Comparison of ENCODE assay signal across 8 cellular contexts in the genomic region with DNA sequence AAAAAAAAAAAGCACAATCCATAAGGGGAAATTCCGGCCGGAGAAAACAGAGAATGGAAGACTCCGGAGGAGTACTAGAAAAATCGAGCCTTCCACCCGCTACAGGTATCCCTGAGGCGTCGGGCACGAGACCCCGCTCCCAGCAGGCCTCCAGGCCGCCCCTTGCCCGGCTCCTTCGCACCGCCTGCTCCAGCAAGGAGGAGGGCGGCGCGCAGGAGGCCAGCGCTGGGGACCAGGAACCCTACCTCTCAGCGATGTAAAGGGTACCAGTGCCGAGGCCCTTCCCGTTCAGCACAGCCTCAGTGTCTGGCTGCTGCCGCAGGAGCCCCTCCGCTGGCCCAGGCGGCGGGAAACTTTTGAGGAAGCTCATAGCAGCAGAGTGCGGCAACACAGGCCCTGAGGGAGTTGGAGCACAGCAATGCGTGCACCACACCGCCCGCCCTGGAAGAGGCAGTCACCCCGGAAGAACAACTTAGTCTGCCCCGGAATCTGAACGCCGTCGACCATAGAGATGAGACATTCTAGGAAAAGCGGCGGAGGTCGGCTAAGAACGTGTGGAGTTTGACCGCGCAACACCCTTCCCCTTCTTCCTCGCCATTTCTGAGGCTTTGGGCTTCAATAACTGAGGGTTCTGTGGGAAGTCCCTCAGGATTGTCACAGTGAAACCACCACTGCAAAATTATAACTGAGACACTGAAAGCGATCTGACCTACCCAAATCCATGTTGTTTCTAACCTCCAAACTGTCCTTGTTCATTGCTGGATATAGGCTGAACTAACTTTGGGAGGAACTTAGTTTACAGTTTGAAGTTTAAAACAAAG. TPM values are rescaled to one million over a fixed set of nuclear protein-coding genes. Genes with fewer than 3 reads are reported as not detected.
DNase-seq lines count a peak whose midpoint lies in the region; FAIRE-seq and TF ChIP-seq lines count a peak whose summit lies in the region.

CLNS1A (minus strand) TSS at position 450 of the 821 bp plus-strand sequence; CDS start at position 370, 80 bp downstream.

- no peaks in the 10 kb centered on the region for H3F3A ChIP-seq in MM.1S (ENCODE audit: insufficient read depth, low read length)

- H3K4me3 ChIP-seq in HAP-1, result peak within 1 kb of the TSS; percentile 97
- peak within 1 kb of the TSS; percentile 89 for H3K4me3 ChIP-seq in MM.1S (ENCODE audit: low read length)
- peak within 1 kb of the TSS; percentile 75 for H3K4me3 ChIP-seq in SJCRH30
- peak within 1 kb of the TSS; percentile 94 to 95 for H3K4me3 ChIP-seq in neuronal stem cell (ENCODE audit: low read length in 2 of 2)

- H2BK15ac ChIP-seq in neuronal stem cell (ENCODE audit: low read length), result no peak within 1 kb of the TSS

- H3K27me3 ChIP-seq in HAP-1 (ENCODE audit: low read depth) (no peaks in the 10 kb centered on the region), MM.1S (replicated peaks; ENCODE audit: insufficient read depth, low read length) (no peaks in the 10 kb centered on the region), SJCRH30 (no peaks in the 10 kb centered on the region), neuronal stem cell (ENCODE audit: control insufficient read depth in 3 of 3, insufficient read depth in 3 of 3, low read depth in 1 of 3, low read length in 3 of 3) (no peaks in the 10 kb centered on the region)

- no peak within 1 kb of the TSS for H2BK5ac ChIP-seq in neuronal stem cell (ENCODE audit: low read length)

- H2BK12ac ChIP-seq in neuronal stem cell (ENCODE audit: low read length), result no peak within 1 kb of the TSS

- H3K79me1 ChIP-seq in neuronal stem cell (ENCODE audit: low read depth, low read length), result peaks cover 10% of the 10 kb centered on the region

- no peak within 1 kb of the TSS for H2BK120ac ChIP-seq in neuronal stem cell (ENCODE audit: low read depth, low read length)

- peak within 1 kb of the TSS; percentile 62 for H3K4me2 ChIP-seq in MM.1S (ENCODE audit: low read depth, low read length)
- H3K4me2 ChIP-seq in neuronal stem cell (ENCODE audit: insufficient read depth, low read length, poor library complexity, severe bottlenecking), result peak within 1 kb of the TSS; percentile 75

- H3K14ac ChIP-seq in neuronal stem cell (ENCODE audit: low read length), result no peak within 1 kb of the TSS

- no peak within 1 kb of the TSS for H3K4ac ChIP-seq in neuronal stem cell (ENCODE audit: low read length)

- in situ Hi-C loops in HAP-1 (cut with MboI; ENCODE audit: low sequenced_read_pairs), result no loop called here

- H4K8ac ChIP-seq in neuronal stem cell (ENCODE audit: low read depth, low read length), result peak within 1 kb of the TSS; percentile 74

- H3K27ac ChIP-seq in MM.1S (ENCODE audit: low read length), result peak within 1 kb of the TSS; percentile 34; the same call in 1 of the 2 replicates
- peak within 1 kb of the TSS; percentile 64 for H3K27ac ChIP-seq in SJCRH30
- peak within 1 kb of the TSS; percentile 77 for H3K27ac ChIP-seq in neuronal stem cell (replicated peaks; ENCODE audit: low read length)

- no peaks in the 10 kb centered on the region for H3K9me2 ChIP-seq in MM.1S (replicated peaks; ENCODE audit: insufficient read depth, low read length)

- peaks cover 49% of the 10 kb centered on the region for H3K79me2 ChIP-seq in MM.1S (ENCODE audit: low read length)

- H3K9ac ChIP-seq in ES-I3 (ENCODE audit: low read depth, low read length), result peak within 1 kb of the TSS; percentile 89
- H3K9ac ChIP-seq in MM.1S (ENCODE audit: low read length), result peak within 1 kb of the TSS; percentile 92
- H3K9ac ChIP-seq in neuronal stem cell (ENCODE audit: low read depth, low read length, poor library complexity), result peak within 1 kb of the TSS; percentile 91

- no peak within 1 kb of the TSS for H2AK5ac ChIP-seq in neuronal stem cell (ENCODE audit: low read depth, low read length)

- WGBS in neuronal stem cell (ENCODE audit: extremely low coverage in 2 of 2, insufficient read length in 2 of 2, insufficient replicate concordance in 1 of 2), 2 donors, result no CpG with 5 or more reads among the region's 41 CpGs

- no peak within 1 kb of the TSS for H4K91ac ChIP-seq in neuronal stem cell (ENCODE audit: low read depth, low read length, poor library complexity)

- no peaks in the 10 kb centered on the region for H3K4me1 ChIP-seq in ES-I3 (ENCODE audit: insufficient read depth, low read length)
- peaks cover 14% of the 10 kb centered on the region for H3K4me1 ChIP-seq in HAP-1
- H3K4me1 ChIP-seq in MM.1S (ENCODE audit: low read length), result peaks cover 7% of the 10 kb centered on the region
- H3K4me1 ChIP-seq in SJCRH30, result no peaks in the 10 kb centered on the region
- peaks cover 5 to 6% of the 10 kb centered on the region in 2 donors for H3K4me1 ChIP-seq in neuronal stem cell (ENCODE audit: control insufficient read depth in 2 of 2, insufficient read depth in 1 of 2, low read depth in 1 of 2, low read length in 2 of 2)

- no peaks in the 10 kb centered on the region for H3K36me3 ChIP-seq in ES-I3 (ENCODE audit: insufficient read depth, low read length)
- H3K36me3 ChIP-seq in HAP-1 (replicated peaks), result peaks cover 6% of the 10 kb centered on the region
- H3K36me3 ChIP-seq in MM.1S (replicated peaks; ENCODE audit: insufficient read depth, low read length), result no peaks in the 10 kb centered on the region
- H3K36me3 ChIP-seq in SJCRH30, result peaks cover 10% of the 10 kb centered on the region
- peaks cover 3 to 27% of the 10 kb centered on the region in 2 donors for H3K36me3 ChIP-seq in neuronal stem cell (replicated peaks in 1 of 2; ENCODE audit: control insufficient read depth in 2 of 2, insufficient read depth in 2 of 2, low read length in 2 of 2)

- peak within 1 kb of the TSS; percentile 88 for H3K23ac ChIP-seq in neuronal stem cell (ENCODE audit: low read depth, low read length, poor library complexity)

- H3K18ac ChIP-seq in neuronal stem cell (ENCODE audit: low read length), result peak within 1 kb of the TSS; percentile 95

- no peaks in the 10 kb centered on the region for H4K20me1 ChIP-seq in MM.1S (ENCODE audit: insufficient read depth, low read length)

- H2AFZ ChIP-seq in MM.1S (ENCODE audit: low read length) (peak within 1 kb of the TSS; percentile 97), neuronal stem cell (ENCODE audit: low read length) (peak within 1 kb of the TSS; percentile 95)

- H3K9me3 ChIP-seq in ES-I3 (ENCODE audit: control insufficient read depth, insufficient read depth, low read length) (no peaks in the 10 kb centered on the region), HAP-1 (no peaks in the 10 kb centered on the region), MM.1S (replicated peaks; ENCODE audit: insufficient read depth, low read length) (no peaks in the 10 kb centered on the region), SJCRH30 (replicated peaks) (no peaks in the 10 kb centered on the region), neuronal stem cell (replicated peaks in 1 of 2; ENCODE audit: control insufficient read depth in 2 of 2, insufficient read depth in 1 of 2, low read depth in 1 of 2, low read length in 2 of 2) (peaks cover 0 to 6% of the 10 kb centered on the region in 2 donors)

- no peak for FAIRE-seq in frontal cortex (lab: Jason Lieb, UNC)

- TF ChIP-seq CTCF in MM.1S (IDR thresholded peaks at IDR 0.05; ENCODE audit: low read length), result no peak
- TF ChIP-seq CTCF in subcutaneous adipose tissue (IDR thresholded peaks at IDR 0.05; ENCODE audit: low read depth), result no peak

- DNase-seq in HAP-1 (ENCODE audit: low spot score in 2 of 2), result peak; percentile 86 to 91
- DNase-seq in MM.1S, result peak; percentile 87
- DNase-seq in SJCRH30, result peak; percentile 90 to 95
- DNase-seq in activated naive CD4-positive, alpha-beta T cell (lab: John Stamatoyannopoulos, UW), result peak; percentile 45 to 69 (median 50)
- DNase-seq in frontal cortex (ENCODE audit: low spot score in 2 of 2), result peak; percentile 69 to 80
- DNase-seq in neuronal stem cell (ENCODE audit: low spot score), result peak; percentile 58

RNA-seq across cellular contexts. Expression of gene CLNS1A, which starts in this region (rescaled TPM):
- 279 and 290 TPM in 2 replicates for total RNA-seq in SJCRH30 (2014; rRNA removed; shearing (Covaris generic))
- total RNA-seq in frontal cortex (220 TPM), subcutaneous adipose tissue (10 to 100 TPM; 33.0 to 92.3 (median 76.1) TPM)
- 103 TPM for polyA plus RNA-seq in neuronal stem cell (2013, experiment 1 of 2)
- 103 TPM for polyA plus RNA-seq in neuronal stem cell (2013, experiment 2 of 2)

Comparison
In these comparisons a context has a peak if more than half of its experiments do, and no peak if none do; other contexts are left out.
1. Peak in every context shown above with its lines: DNase-seq, H3K4me3 ChIP-seq and H3K27ac ChIP-seq.